Comparison of ENCODE assay signal across 11 cellular contexts in genomic region chr16:53456625-53457024, GRCh38. TPM values are rescaled to one million over a fixed set of nuclear protein-coding genes. Genes with fewer than 3 reads are reported as not detected.
DNase-seq lines count a peak whose midpoint lies in the region; ATAC-seq and TF ChIP-seq lines count a peak whose summit lies in the region.
"Had no signal": no experiment of that assay in that cellular context is flagged by ENCODE, and none has a peak within 500 bp of the region (broad histone marks: within the 10 kb centered on the region; RNA-seq: fewer than 3 reads in every experiment).

No MANE protein-coding gene starts in this region.

- no peaks in the 10 kb centered on the region for H3F3A ChIP-seq in PC-3 (ENCODE audit: low read length, unreplicated experiment)

- H4K20me1 ChIP-seq in DND-41 (ENCODE audit: insufficient read depth, low read length) (peaks cover 34% of the 10 kb centered on the region), PC-3 (ENCODE audit: low read length) (no peaks in the 10 kb centered on the region)

- DNase-seq in DND-41: peak; percentile 75
- DNase-seq in HL-60 (ENCODE audit: low read depth in 1 of 2, low spot score in 1 of 2): peak in 1 of 2 experiments; percentile 58
- peak; percentile 19 for DNase-seq in activated CD4-positive, alpha-beta T cell treated with anti-CD3 and anti-CD28 coated beads, Interleukin-2, amount 50 U/mL, for 1 hour
- DNase-seq in mesendoderm: peak; percentile 5
- DNase-seq in HAP-1 (ENCODE audit: low spot score in 2 of 2): no peak
- DNase-seq in GM13977 (ENCODE audit: low spot score): no peak
- no peak for DNase-seq in PC-3
- DNase-seq in NCI-H1417 treated with DMSO at 0.1 percent for 48 hours (lab: John Stamatoyannopoulos, UW): no peak
- DNase-seq: Karpas-422, SIG-M5 had no signal

- H2AFZ ChIP-seq in DND-41 (ENCODE audit: low read depth, low read length) (no peak overlapping the region), PC-3 (ENCODE audit: low read length) (no peak overlapping the region)

- no peaks in the 10 kb centered on the region for H3K79me2 ChIP-seq in DND-41 (ENCODE audit: insufficient read depth, low read length)
- H3K79me2 ChIP-seq in mesendoderm (ENCODE audit: control insufficient read depth, insufficient read depth, low read length): no peaks in the 10 kb centered on the region
- no peaks in the 10 kb centered on the region for H3K79me2 ChIP-seq in PC-3 (ENCODE audit: low read length)

- H2BK120ac ChIP-seq in mesendoderm (ENCODE audit: low read depth, low read length): no peak overlapping the region

- no peak overlapping the region for H3K56ac ChIP-seq in mesendoderm (ENCODE audit: low read length)

- H3K79me1 ChIP-seq in mesendoderm (ENCODE audit: low read length): no peaks in the 10 kb centered on the region

- no peak overlapping the region for H3K23ac ChIP-seq in mesendoderm (ENCODE audit: low read length)

- CTCF ChIA-PET in PC-3 (lab: Charles Lee): no interaction called here

- no TSS peak for BruUV-seq in PC-3 (replicated peaks; lab: Mats Ljungman, UMichigan)

- H4K8ac ChIP-seq in mesendoderm (ENCODE audit: low read depth, low read length): no peak overlapping the region

- H2BK5ac ChIP-seq in mesendoderm (ENCODE audit: low read length): no peak overlapping the region

- no peak overlapping the region for H3K18ac ChIP-seq in mesendoderm (ENCODE audit: low read length)

- no peaks in the 10 kb centered on the region for H3K9me2 ChIP-seq in PC-3 (replicated peaks; ENCODE audit: low read length)

- no peak overlapping the region for H2BK15ac ChIP-seq in mesendoderm (replicated peaks; ENCODE audit: low read depth)

- H3K4me2 ChIP-seq in DND-41 (ENCODE audit: insufficient read depth, low read length) (peak overlapping the region; percentile 59), mesendoderm (ENCODE audit: low read length) (no peak overlapping the region), PC-3 (ENCODE audit: low read length) (no peak overlapping the region)

- peak overlapping the region; percentile 31; the same call in 1 of the 2 replicates for H3K9ac ChIP-seq in DND-41 (ENCODE audit: low read depth, low read length)
- no peak overlapping the region for H3K9ac ChIP-seq in mesendoderm (ENCODE audit: low read length)
- no peak overlapping the region for H3K9ac ChIP-seq in PC-3 (ENCODE audit: low read length)

- in situ Hi-C loops in HAP-1 (cut with MboI; ENCODE audit: low sequenced_read_pairs) (no loop called here), GM13977 (cut with MboI; ENCODE audit: low pct_unique_long_range_greater_than_20kb, low sequenced_read_pairs, unreplicated experiment) (no loop called here)

- H3K4me1 ChIP-seq in DND-41 (ENCODE audit: insufficient read depth, low read length): peaks cover 50% of the 10 kb centered on the region
- H3K4me1 ChIP-seq in mesendoderm (ENCODE audit: control insufficient read depth, low read depth, low read length): peaks cover 2% of the 10 kb centered on the region
- no peaks in the 10 kb centered on the region for H3K4me1 ChIP-seq in HAP-1
- no peaks in the 10 kb centered on the region for H3K4me1 ChIP-seq in PC-3 (ENCODE audit: insufficient read depth, low read length)

- TF ChIP-seq CTCF in DND-41 (IDR thresholded peaks at IDR 0.05; ENCODE audit: borderline replicate concordance, extremely low read depth, low read length, poor library complexity, severe bottlenecking) (no peak), HL-60 (IDR thresholded peaks at IDR 0.05; ENCODE audit: insufficient read depth, low read length) (no peak), GM13977 (IDR thresholded peaks at IDR 0.05; ENCODE audit: extremely low read depth, insufficient read depth, missing control alignments) (no peak), PC-3 (conservative IDR thresholded peaks at IDR 0.05; ENCODE audit: low read depth, low read length) (no peak)

- H3K4ac ChIP-seq in mesendoderm (ENCODE audit: low read depth, low read length): no peak overlapping the region

- H3K27ac ChIP-seq in DND-41 (ENCODE audit: low read length) (peak overlapping the region; percentile 79), HL-60 (replicated peaks) (peak overlapping the region; percentile 34; the same call in 1 of the 2 replicates), mesendoderm (ENCODE audit: low read depth, low read length) (no peak overlapping the region), PC-3 (ENCODE audit: low read length) (no peak overlapping the region)

- no peaks in the 10 kb centered on the region for H3K9me3 ChIP-seq in DND-41 (ENCODE audit: insufficient read depth, low read length, severe bottlenecking)
- H3K9me3 ChIP-seq in HAP-1: no peaks in the 10 kb centered on the region
- no peaks in the 10 kb centered on the region for H3K9me3 ChIP-seq in PC-3 (ENCODE audit: low read length)

- peaks cover 62% of the 10 kb centered on the region for H3K36me3 ChIP-seq in DND-41 (ENCODE audit: insufficient read depth, low read length)
- H3K36me3 ChIP-seq in mesendoderm (ENCODE audit: control insufficient read depth, insufficient read depth, low read length): no peaks in the 10 kb centered on the region
- H3K36me3 ChIP-seq in HAP-1 (replicated peaks): peaks cover 19% of the 10 kb centered on the region
- no peaks in the 10 kb centered on the region; the same call in none of the 2 replicates for H3K36me3 ChIP-seq in PC-3 (ENCODE audit: low read depth, low read length)

- ATAC-seq in DND-41 (ENCODE audit: insufficient read depth, low read depth) (peak; percentile 83), PC-3 (no peak)
- ATAC-seq: left lobe of liver had no signal

- no peak overlapping the region for H2AK5ac ChIP-seq in mesendoderm (ENCODE audit: low read length)

- no peaks in the 10 kb centered on the region for H3K27me3 ChIP-seq in DND-41 (ENCODE audit: insufficient read depth, low read length, poor library complexity)
- no peaks in the 10 kb centered on the region for H3K27me3 ChIP-seq in HL-60 (ENCODE audit: insufficient read depth, poor library complexity, severe bottlenecking)
- H3K27me3 ChIP-seq in mesendoderm (ENCODE audit: insufficient read depth, low read length, poor library complexity): no peaks in the 10 kb centered on the region
- H3K27me3 ChIP-seq in HAP-1 (ENCODE audit: low read depth): no peaks in the 10 kb centered on the region
- H3K27me3 ChIP-seq in PC-3 (ENCODE audit: low read length): no peaks in the 10 kb centered on the region

- H3K4me3 ChIP-seq in DND-41 (ENCODE audit: low read depth in 1 of 2, low read length in 2 of 2) (peak overlapping the region in 1 of 2 experiments; percentile 33; a peak in 2 of 4 replicates), HL-60 (replicated peaks; ENCODE audit: insufficient read depth, low read length) (no peak overlapping the region), mesendoderm (ENCODE audit: low read length) (no peak overlapping the region), HAP-1 (no peak overlapping the region), PC-3 (ENCODE audit: low read length) (no peak overlapping the region)

- no peak overlapping the region for H4K5ac ChIP-seq in mesendoderm (ENCODE audit: low read length)

- POLR2A ChIA-PET in PC-3 (lab: Charles Lee; ENCODE audit: unreplicated experiment): no interaction called here

- intact Hi-C loops in PC-3 (cut with micrococcal nuclease): no loop called here

- no CpG with 5 or more reads among the region's 2 CpGs for WGBS in mesendoderm (ENCODE audit: extremely low coverage, insufficient coverage, low lambda C conversion rate)

RNA-seq across cellular contexts. Expression of gene RBL2, which starts 22.4 kb away (rescaled TPM):
- 6.2 TPM for polyA plus RNA-seq in mesendoderm (2013, experiment 1 of 2)
- polyA plus RNA-seq in mesendoderm (2013, experiment 2 of 2): 5.9 TPM
- total RNA-seq in PC-3 (2014; rRNA removed): 13.8 and 14.2 TPM in 2 replicates

RNA-seq across cellular contexts. Expression of gene AKTIP, which starts 46.4 kb away (rescaled TPM):
- 15.0 TPM for polyA plus RNA-seq in mesendoderm (2013, experiment 1 of 2)
- 16.2 TPM for polyA plus RNA-seq in mesendoderm (2013, experiment 2 of 2)
- total RNA-seq in PC-3 (2014; rRNA removed): 13.2 and 32.5 TPM in 2 replicates

Comparison
In these comparisons a context has a peak if more than half of its experiments do, and no peak if none do; other contexts are left out.
1. DNase-seq: peak in DND-41 (single experiment), activated CD4-positive, alpha-beta T cell treated with anti-CD3 and anti-CD28 coated beads, Interleukin-2, amount 50 U/mL, for 1 hour (single experiment) and mesendoderm (single experiment); none in HAP-1 (0 of 2), GM13977 (single experiment), PC-3 (single experiment) and NCI-H1417 treated with DMSO at 0.1 percent for 48 hours (single experiment).
2. H3K27ac ChIP-seq: peak in DND-41 (single experiment) and HL-60 (single experiment); none in mesendoderm (single experiment) and PC-3 (single experiment).